ENCODE assay signal across 23 cellular contexts in the genomic region with DNA sequence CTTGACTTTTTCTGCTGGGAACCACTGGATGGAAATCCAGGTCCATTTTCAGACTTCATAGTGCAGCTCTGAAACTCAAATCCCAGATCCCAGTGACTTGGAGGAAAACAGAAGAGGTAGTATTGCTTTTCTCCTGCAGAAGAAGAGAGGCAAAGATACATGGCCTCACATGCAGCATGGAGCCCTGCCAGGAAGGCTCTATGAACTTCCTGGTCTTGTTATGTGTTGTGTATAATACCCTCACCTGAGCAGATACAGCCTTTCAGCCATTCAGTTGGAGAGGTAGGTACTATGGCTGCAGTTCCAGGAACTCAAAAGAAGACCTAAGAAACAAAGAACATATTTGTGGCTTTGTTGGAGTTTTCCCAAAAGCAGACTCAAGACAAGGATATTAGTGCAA.
"Had no signal": no experiment of that assay in that cellular context is flagged by ENCODE, and none has a peak within 500 bp of the region (broad histone marks: within the 10 kb centered on the region; RNA-seq: fewer than 3 reads in every experiment).

No MANE protein-coding gene starts in this region.

- H3K27ac ChIP-seq: ascending aorta, cardiac muscle cell, SJCRH30, SK-N-MC had no signal

- DNase-seq: activated CD4-positive, alpha-beta T cell treated with anti-CD3 and anti-CD28 coated beads, Interleukin-2, amount 10 ng/mL, durations not matched to agents 24 days and 14 days; activated CD4-positive, alpha-beta T cell treated with anti-CD3 and anti-CD28 coated beads, Interleukin-2, amount 50 U/mL, for 4 hours; activated CD8-positive, alpha-beta T cell treated with anti-CD3 and anti-CD28 coated beads for 36 hours; activated gamma-delta T cell; activated naive CD4-positive, alpha-beta T cell treated with Interleukin-2 at 50 U/mL for 16 hours; activated naive CD8-positive, alpha-beta T cell treated with anti-CD3 and anti-CD28 coated beads, Interleukin-2, amount 10 ng/mL, durations not matched to agents 7 days and 5 days; activated T-cell treated with anti-CD3 and anti-CD28 coated beads, Interleukin-2, amount 50 U/mL, for 1 hour; amygdala; Kasumi-1; MM.1S; MV-4-11; NCI-H1092; NCI-H1436 treated with DMSO at 0.1 percent for 48 hours; NCI-H187 treated with DMSO at 0.1 percent for 48 hours; NCI-H345; NCI-H524 treated with DMSO at 0.1 percent for 48 hours; SHP77; SJCRH30 had no signal

- ATAC-seq: activated CD8-positive, alpha-beta T cell treated with anti-CD3 and anti-CD28 coated beads for 36 hours; Panc1 had no signal

- H3K4me3 ChIP-seq: ascending aorta, cardiac muscle cell, SJCRH30, SK-N-MC had no signal

- H3K4me1 ChIP-seq: ascending aorta, SJCRH30 had no signal

- H3K9me3 ChIP-seq: ascending aorta, SJCRH30 had no signal

- FAIRE-seq: TTC549 had no signal

- H3K36me3 ChIP-seq: ascending aorta, cardiac muscle cell, SJCRH30 had no signal

- H3K27me3 ChIP-seq: ascending aorta, cardiac muscle cell, SJCRH30 had no signal
